Comparison of ENCODE assay signal across 5 cellular contexts in genomic region chr2:215805493-215805892, GRCh38.
"Had no signal": no experiment of that assay in that cellular context is flagged by ENCODE, and none has a peak within 500 bp of the region (broad histone marks: within the 10 kb centered on the region; RNA-seq: fewer than 3 reads in every experiment).

No MANE protein-coding gene starts in this region.

- DNase-seq: IMR-90, KBM-7 had no signal

- H3K27ac ChIP-seq: HL-60 had no signal

- H3K4me3 ChIP-seq: K562 had no signal

- ATAC-seq: HepG2, K562 had no signal
